In genomic region chr4:83207497-83208105, GRCh38 we compare ENCODE assay signal across 13 cellular contexts.
DNase-seq lines count a peak whose midpoint lies in the region; ATAC-seq and TF ChIP-seq lines count a peak whose summit lies in the region.
"Had no signal": no experiment of that assay in that cellular context is flagged by ENCODE, and none has a peak within 500 bp of the region (broad histone marks: within the 10 kb centered on the region; RNA-seq: fewer than 3 reads in every experiment).

No MANE protein-coding gene starts in this region.

- peak; percentile 76 for DNase-seq in ACHN
- DNase-seq in HS-27A (ENCODE audit: low read depth): peak; percentile 72
- DNase-seq in brain microvascular endothelial cell: peak; percentile 65
- peak in 1 of 2 donors; percentile 47 for DNase-seq in left colon
- no peak for DNase-seq in DMS 273 treated with DMSO at 0.1 percent for 48 hours (lab: John Stamatoyannopoulos, UW)
- no peak for DNase-seq in epidermal melanocyte (ENCODE audit: insufficient read length, low spot score)
- no peak for DNase-seq in C1 segment of cervical spinal cord (lab: John Stamatoyannopoulos, UW)
- DNase-seq: BE2C; NCI-H526 treated with DMSO at 0.1 percent for 48 hours; stimulated activated CD4-positive, alpha-beta T cell treated with anti-CD3 and anti-CD28 coated beads, Interleukin-4, amount 100 ng/mL, for 1 hour had no signal

- ATAC-seq in left colon (peak; percentile 75), HG03159 (IDR thresholded peaks at IDR 0.05; ENCODE audit: unreplicated experiment) (no peak)
- ATAC-seq: K562 had no signal

- H3K27me3 ChIP-seq in brain microvascular endothelial cell (replicated peaks): no peaks in the 10 kb centered on the region
- H3K27me3 ChIP-seq: BE2C, suprapubic skin had no signal

- no peak overlapping the region for H3K27ac ChIP-seq in brain microvascular endothelial cell
- H3K27ac ChIP-seq: suprapubic skin had no signal

- intact Hi-C loops in left colon (cut with DNase I, micrococcal nuclease): no loop called here

- no peak overlapping the region for H3K4me3 ChIP-seq in brain microvascular endothelial cell (ENCODE audit: low read depth, low read length)
- H3K4me3 ChIP-seq: K562, suprapubic skin had no signal

- TF ChIP-seq CTCF in brain microvascular endothelial cell (IDR thresholded peaks at IDR 0.05; ENCODE audit: low read depth, low read length, missing control alignments): no peak

- in situ Hi-C loops in ACHN (cut with HindIII; ENCODE audit: low pct_ligation_motif_present, low pct_unique_long_range_greater_than_20kb, low sequenced_read_pairs): no loop called here
- in situ Hi-C loops in brain microvascular endothelial cell (cut with HindIII; ENCODE audit: low pct_ligation_motif_present, low sequenced_read_pairs): no loop called here

- H3K36me3 ChIP-seq in brain microvascular endothelial cell (replicated peaks): no peaks in the 10 kb centered on the region
- H3K36me3 ChIP-seq: BE2C, suprapubic skin had no signal

Comparison
In these comparisons a context has a peak if more than half of its experiments do, and no peak if none do; other contexts are left out.
1. DNase-seq: peak in ACHN (single experiment), HS-27A (single experiment) and brain microvascular endothelial cell (single experiment); none in DMS 273 treated with DMSO at 0.1 percent for 48 hours (single experiment), epidermal melanocyte (single experiment) and C1 segment of cervical spinal cord (0 of 14).